ENCODE assay signal across 23 cellular contexts in the genomic region with DNA sequence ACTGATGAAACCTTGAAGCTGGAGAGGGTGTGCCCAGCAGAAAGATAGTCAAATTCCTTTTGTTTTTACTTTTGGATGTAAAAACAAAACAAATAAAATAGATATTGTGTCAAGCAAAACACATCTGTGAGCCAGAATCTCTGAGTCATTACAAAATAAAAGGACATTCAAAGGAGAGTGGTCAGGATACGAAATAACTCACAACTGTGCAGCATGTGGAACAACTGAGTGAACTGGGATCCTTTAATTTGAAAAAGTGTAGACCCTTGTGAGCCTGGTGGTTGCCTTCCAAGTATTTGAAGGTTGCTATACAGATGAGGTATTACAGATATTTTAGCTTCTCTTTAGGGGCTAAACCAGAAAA. TPM values are rescaled to one million over a fixed set of nuclear protein-coding genes. Genes with fewer than 3 reads are reported as not detected.
A peak's percentile ranks its signal among the peaks of the same experiment; 100 is the strongest.
DNase-seq lines count a peak whose midpoint lies in the region; ATAC-seq, FAIRE-seq and TF ChIP-seq lines count a peak whose summit lies in the region.
"Had no signal": no experiment of that assay in that cellular context is flagged by ENCODE, and none has a peak within 500 bp of the region (broad histone marks: within the 10 kb centered on the region; RNA-seq: fewer than 3 reads in every experiment).

No MANE protein-coding gene starts in this region.

- no peak overlapping the region for H3K27ac Mint-ChIP-seq in activated CD8-positive, alpha-beta memory T cell treated with anti-CD3 and anti-CD28 coated beads, Interleukin-2, amount 10 ng/mL, durations not matched to agents 7 days and 5 days

- H2AFZ ChIP-seq in KMS-11 (ENCODE audit: low read depth) (peak overlapping the region; percentile 17; the same call in 1 of the 2 replicates), hepatocyte (no peak overlapping the region)

- H3K4me3 Mint-ChIP-seq in activated CD8-positive, alpha-beta memory T cell treated with anti-CD3 and anti-CD28 coated beads, Interleukin-2, amount 10 ng/mL, durations not matched to agents 7 days and 5 days = no peak overlapping the region

- no peak for ATAC-seq in activated CD8-positive, alpha-beta memory T cell treated with anti-CD3 and anti-CD28 coated beads, Interleukin-2, amount 10 ng/mL, durations not matched to agents 7 days and 5 days
- no peak for ATAC-seq in GM18520 (IDR thresholded peaks at IDR 0.05; ENCODE audit: unreplicated experiment)
- ATAC-seq: HCT116 had no signal

- H3K4me2 ChIP-seq in KMS-11 (peak overlapping the region; percentile 59), hepatocyte (no peak overlapping the region)

- H3K4me1 ChIP-seq in KMS-11 (ENCODE audit: low read depth, poor library complexity, severe bottlenecking) (peaks cover 55% of the 10 kb centered on the region), hepatocyte (ENCODE audit: insufficient read depth) (no peaks in the 10 kb centered on the region)
- H3K4me1 ChIP-seq: uterus had no signal

- no peaks in the 10 kb centered on the region for H3K27me3 Mint-ChIP-seq in activated CD8-positive, alpha-beta memory T cell treated with anti-CD3 and anti-CD28 coated beads, Interleukin-2, amount 10 ng/mL, durations not matched to agents 7 days and 5 days

- no peaks in the 10 kb centered on the region for H3K36me3 Mint-ChIP-seq in activated CD8-positive, alpha-beta memory T cell treated with anti-CD3 and anti-CD28 coated beads, Interleukin-2, amount 10 ng/mL, durations not matched to agents 7 days and 5 days

- DNase-seq in COLO829 (ENCODE audit: low spot score) (peak; percentile 23), myocyte (ENCODE audit: low read depth) (peak; percentile 31), hepatocyte (ENCODE audit: low spot score) (no peak), 8988T (no peak)
- DNase-seq in activated CD8-positive, alpha-beta memory T cell treated with anti-CD3 and anti-CD28 coated beads, Interleukin-2, amount 10 ng/mL, durations not matched to agents 7 days and 5 days = no peak
- DNase-seq: activated naive CD4-positive, alpha-beta T cell treated with Interleukin-2 at 50 U/mL for 16 hours; activated T-cell treated with anti-CD3 and anti-CD28 coated beads for 4 hours; aorta; glutamatergic neuron; Kasumi-1; NCI-H1436 treated with DMSO at 0.1 percent for 48 hours; NCI-H774; uterus had no signal

- FAIRE-seq in endometrium (lab: Jason Lieb, UNC) = peak; percentile 69
- FAIRE-seq: GM18507, islet of Langerhans had no signal

- H4K20me1 ChIP-seq in KMS-11 (ENCODE audit: insufficient read depth) = no peaks in the 10 kb centered on the region
- no peaks in the 10 kb centered on the region for H4K20me1 ChIP-seq in hepatocyte (ENCODE audit: insufficient read depth, poor library complexity, severe bottlenecking)

- H3K27me3 ChIP-seq in KMS-11 (ENCODE audit: insufficient read depth, low read depth) = no peaks in the 10 kb centered on the region
- H3K27me3 ChIP-seq in hepatocyte = no peaks in the 10 kb centered on the region
- H3K27me3 ChIP-seq: uterus had no signal

- WGBS in hepatocyte (ENCODE audit: low lambda C conversion rate, missing lambda C conversion rate) = 85% methylated on average over 1 of the region's 1 CpG

- H3K9ac ChIP-seq in KMS-11 = no peak overlapping the region

- TF ChIP-seq CTCF in KMS-11 (conservative IDR thresholded peaks at IDR 0.05; ENCODE audit: low read depth, low read length) = no peak
- TF ChIP-seq CTCF in hepatocyte (IDR thresholded peaks at IDR 0.05; ENCODE audit: poor library complexity) = no peak

- H3K4me1 Mint-ChIP-seq in activated CD8-positive, alpha-beta memory T cell treated with anti-CD3 and anti-CD28 coated beads, Interleukin-2, amount 10 ng/mL, durations not matched to agents 7 days and 5 days = no peaks in the 10 kb centered on the region

- no peaks in the 10 kb centered on the region for H3K9me3 ChIP-seq in hepatocyte (ENCODE audit: low read depth)
- H3K9me3 ChIP-seq: uterus had no signal

- H3K4me3 ChIP-seq in KMS-11 (IDR thresholded peaks at IDR 0.05; ENCODE audit: insufficient read depth, low read depth, low read length) (no peak overlapping the region), hepatocyte (no peak overlapping the region)
- H3K4me3 ChIP-seq: coronary artery, uterus had no signal

- H3K36me3 ChIP-seq in KMS-11 (ENCODE audit: insufficient read depth) = no peaks in the 10 kb centered on the region
- H3K36me3 ChIP-seq in hepatocyte (replicated peaks; ENCODE audit: insufficient read depth, low read depth) = no peaks in the 10 kb centered on the region
- H3K36me3 ChIP-seq: uterus had no signal

- H3K9me3 Mint-ChIP-seq in activated CD8-positive, alpha-beta memory T cell treated with anti-CD3 and anti-CD28 coated beads, Interleukin-2, amount 10 ng/mL, durations not matched to agents 7 days and 5 days (ENCODE audit: low read depth) = no peaks in the 10 kb centered on the region

- H3K79me2 ChIP-seq in KMS-11 (ENCODE audit: insufficient read depth, low read depth) (no peaks in the 10 kb centered on the region), hepatocyte (no peaks in the 10 kb centered on the region)

- CTCF ChIA-PET in activated CD8-positive, alpha-beta memory T cell treated with anti-CD3 and anti-CD28 coated beads, Interleukin-2, amount 10 ng/mL, durations not matched to agents 7 days and 5 days (lab: Charles Lee) = no interaction called here

- H3K27ac ChIP-seq in KMS-11 = peak overlapping the region; percentile 57; the same call in 1 of the 2 replicates
- no peak overlapping the region for H3K27ac ChIP-seq in hepatocyte
- H3K27ac ChIP-seq: coronary artery, epithelial cell of prostate had no signal

- H3K9me2 ChIP-seq in hepatocyte (replicated peaks; ENCODE audit: insufficient read depth) = no peaks in the 10 kb centered on the region

RNA-seq across cellular contexts. Expression of a gene that starts 26.6 kb away (rescaled TPM):
- total RNA-seq in myocyte = 0.36 TPM in 1 of 2 replicates, not detected in the other
- 0.43 TPM for polyA plus RNA-seq in myocyte (2012)
- not detected for total RNA-seq in activated CD8-positive, alpha-beta memory T cell treated with anti-CD3 and anti-CD28 coated beads, Interleukin-2, amount 10 ng/mL, durations not matched to agents 7 days and 5 days
- total RNA-seq in hepatocyte = 0.52 and 2.4 TPM in 2 replicates
- polyA plus RNA-seq in hepatocyte = not detected in 2 replicates
- total RNA-seq: aorta, HT-29, mesenteric fat pad had no signal
- polyA plus RNA-seq: aorta had no signal

Comparison
In these comparisons a context has a peak if more than half of its experiments do, and no peak if none do; other contexts are left out.
1. DNase-seq: peak in COLO829 (single experiment) and myocyte (single experiment); none in activated CD8-positive, alpha-beta memory T cell treated with anti-CD3 and anti-CD28 coated beads, Interleukin-2, amount 10 ng/mL, durations not matched to agents 7 days and 5 days (single experiment), hepatocyte (single experiment) and 8988T (single experiment).